14 cellular contexts compared by ENCODE assay signal in the genomic region with DNA sequence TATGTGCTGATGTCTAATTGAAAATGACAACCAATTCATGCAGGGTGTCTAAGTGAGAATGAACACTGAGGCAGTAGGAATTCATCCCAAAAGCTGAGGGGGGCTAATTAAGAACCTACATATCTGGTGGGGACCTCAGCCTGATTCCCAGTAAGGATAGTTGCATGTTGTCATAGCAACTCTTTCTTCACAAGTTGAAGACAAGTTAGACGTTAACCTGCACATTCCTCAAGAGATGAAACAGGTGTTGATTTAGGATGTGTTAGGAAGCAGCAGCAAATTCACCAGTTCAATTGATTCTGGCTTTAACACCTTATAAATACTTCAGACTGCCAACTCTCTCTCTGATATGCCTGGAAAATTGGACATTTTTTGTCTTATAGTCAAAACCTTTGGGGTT.
"Had no signal": no experiment of that assay in that cellular context is flagged by ENCODE, and none has a peak within 500 bp of the region (broad histone marks: within the 10 kb centered on the region; RNA-seq: fewer than 3 reads in every experiment).

No MANE protein-coding gene starts in this region.

- DNase-seq: activated CD4-positive, alpha-beta T cell treated with anti-CD3 and anti-CD28 coated beads, Interleukin-2, amount 50 U/mL, for 4 hours; activated CD4-positive, CD25-positive, alpha-beta regulatory T cell treated with anti-CD3 and anti-CD28 coated beads, Interleukin-2, amount 50 U/mL, for 72 hours; activated effector memory CD4-positive, alpha-beta T cell treated with anti-CD3 and anti-CD28 coated beads, Interleukin-2, amount 50 U/mL, for 16 hours; activated T-cell treated with anti-CD3 and anti-CD28 coated beads, Interleukin-2, amount 50 U/mL, for 1 hour; effector CD4-positive, alpha-beta T cell; left colon; mammary epithelial cell; nephron progenitor cell; psoas muscle; SW 1271; upper lobe of left lung had no signal

- H3K36me3 Mint-ChIP-seq: activated naive CD8-positive, alpha-beta T cell had no signal

- H3K9me3 Mint-ChIP-seq: nephron progenitor cell had no signal

- H3K27me3 Mint-ChIP-seq: activated naive CD8-positive, alpha-beta T cell had no signal

- H3K9me3 ChIP-seq: breast epithelium, psoas muscle, SJSA1, upper lobe of left lung had no signal

- H3K27ac Mint-ChIP-seq: activated naive CD8-positive, alpha-beta T cell; nephron progenitor cell had no signal

- H3K4me3 ChIP-seq: breast epithelium, SJSA1, upper lobe of left lung had no signal

- H3K4me1 ChIP-seq: breast epithelium had no signal

- H3K27ac ChIP-seq: SJSA1 had no signal

- H3K4me3 Mint-ChIP-seq: activated naive CD8-positive, alpha-beta T cell; nephron progenitor cell had no signal

- H3K36me3 ChIP-seq: breast epithelium, SJSA1, upper lobe of left lung had no signal

- H3K27me3 ChIP-seq: breast epithelium, SJSA1, upper lobe of left lung had no signal
